ENCODE assay signal across 1 cellular context in genomic region chr17:70314506-70314905, GRCh38.
TF ChIP-seq lines count a peak whose summit lies in the region.

No MANE protein-coding gene starts in this region.

TF ChIP-seq in GM23338, 12 proteins besides CTCF, POLR2A, EP300 and RAD21 (continued from another document):
- TF ChIP-seq ZNF331 (CRISPR knock-in tag; IDR thresholded peaks at IDR 0.05; ENCODE audit: low read depth) (no peak), ETS1 (IDR thresholded peaks at IDR 0.05) (no peak), NANOG (IDR thresholded peaks at IDR 0.05; ENCODE audit: borderline replicate concordance) (no peak), EZH2phosphoT487 (IDR thresholded peaks at IDR 0.05; ENCODE audit: unreplicated experiment) (no peak), POLR2AphosphoS5 (IDR thresholded peaks at IDR 0.05; ENCODE audit: low read depth) (no peak), JUNB (IDR thresholded peaks at IDR 0.05; ENCODE audit: unreplicated experiment) (no peak), REST (IDR thresholded peaks at IDR 0.05; ENCODE audit: unreplicated experiment) (no peak), STAT1 (IDR thresholded peaks at IDR 0.05; ENCODE audit: unreplicated experiment) (no peak)
